Comparison of ENCODE assay signal across 22 cellular contexts in the genomic region with DNA sequence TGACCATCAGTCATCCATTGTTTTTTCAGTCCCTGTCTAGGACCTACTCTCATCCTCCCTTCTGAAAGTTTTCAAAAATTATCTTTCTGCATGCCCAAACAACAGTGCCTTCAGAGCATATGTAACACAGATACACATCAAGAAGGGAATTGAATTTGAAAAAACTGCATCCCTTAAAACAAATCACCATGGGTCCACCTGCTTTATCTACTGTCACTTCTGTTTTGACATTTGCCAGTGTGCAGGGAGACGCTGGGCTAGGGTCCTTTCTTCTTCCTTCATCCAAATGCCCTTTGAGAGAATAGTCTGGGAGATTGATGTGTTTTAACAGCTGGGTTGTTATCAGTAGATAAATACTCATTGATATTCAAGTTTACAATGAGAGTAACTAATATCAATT.
"Had no signal": no experiment of that assay in that cellular context is flagged by ENCODE, and none has a peak within 500 bp of the region (broad histone marks: within the 10 kb centered on the region; RNA-seq: fewer than 3 reads in every experiment).

No MANE protein-coding gene starts in this region.

- H3K4me2 ChIP-seq: KMS-11 had no signal

- H3K27ac Mint-ChIP-seq: IgD-negative memory B cell, T-cell had no signal

- H3K4me1 Mint-ChIP-seq: IgD-negative memory B cell, T-cell had no signal

- H3K27ac ChIP-seq: HL-60, KMS-11 had no signal

- DNase-seq: MV-4-11, NCI-H1048, NCI-H1105, NCI-H1436 treated with DMSO at 0.1 percent for 48 hours, NCI-H187, NCI-H2029, NCI-H2081 treated with DMSO at 0.1 percent for 48 hours, NCI-H2171, NCI-H226, NCI-H446, NCI-H510A, NCI-H524 treated with DMSO at 0.1 percent for 48 hours, NCI-H69, NCI-H774, RPMI8226, SHP77, SW 1271, T-cell had no signal

- ATAC-seq: K562, T-cell had no signal

- H3K36me3 Mint-ChIP-seq: IgD-negative memory B cell, T-cell had no signal

- H3K27me3 Mint-ChIP-seq: IgD-negative memory B cell, T-cell had no signal

- H3K4me3 ChIP-seq: K562 had no signal

- H3K4me3 Mint-ChIP-seq: IgD-negative memory B cell, T-cell had no signal

- H3K9ac ChIP-seq: KMS-11 had no signal
